In genomic region chr3:129439817-129440647, GRCh38 we compare ENCODE assay signal across 8 cellular contexts. TPM values are rescaled to one million over a fixed set of nuclear protein-coding genes. Genes with fewer than 3 reads are reported as not detected.
DNase-seq lines count a peak whose midpoint lies in the region; ATAC-seq and TF ChIP-seq lines count a peak whose summit lies in the region.

IFT122 (plus strand) TSS chr3:129440224; CDS start chr3:129440331, 107 bp downstream.
MBD4 (minus strand) TSS chr3:129439948; CDS start chr3:129439833, 115 bp downstream.

- peak; percentile 96 to 97 for DNase-seq in NCI-H187 (lab: John Stamatoyannopoulos, UW)
- DNase-seq in T-helper 2 cell = peak; percentile 92 to 100 (median 99)
- peak; percentile 97 for DNase-seq in left ventricle myocardium inferior
- DNase-seq in progenitor cell of endocrine pancreas (ENCODE audit: low spot score, unreplicated experiment) = peak; percentile 94
- peak; percentile 98 for DNase-seq in ureter (ENCODE audit: low spot score)

- peaks cover 92% of the 10 kb centered on the region for H3K4me1 ChIP-seq in left ventricle myocardium inferior

- H3K9me3 Mint-ChIP-seq in progenitor cell of endocrine pancreas (ENCODE audit: low read depth) = no peaks in the 10 kb centered on the region

- no peak for TF ChIP-seq CTCF in left ventricle myocardium inferior (IDR thresholded peaks at IDR 0.05; ENCODE audit: borderline replicate concordance)
- no peak for TF ChIP-seq CTCF in progenitor cell of endocrine pancreas (IDR thresholded peaks at IDR 0.05; ENCODE audit: unreplicated experiment)

- H3K4me3 ChIP-seq in left ventricle myocardium inferior = peak within 1 kb of the TSS; percentile 88

- H3K27me3 Mint-ChIP-seq in progenitor cell of endocrine pancreas = no peaks in the 10 kb centered on the region

- H3K27me3 ChIP-seq in left ventricle myocardium inferior (ENCODE audit: low read depth) = no peaks in the 10 kb centered on the region

- ATAC-seq in GM18498 (IDR thresholded peaks at IDR 0.05; ENCODE audit: unreplicated experiment) (peak; percentile 88), HG02938 (IDR thresholded peaks at IDR 0.05; ENCODE audit: unreplicated experiment) (peak; percentile 86)

- H3K36me3 Mint-ChIP-seq in progenitor cell of endocrine pancreas (ENCODE audit: insufficient read depth) = peaks cover 11% of the 10 kb centered on the region

- H3K27ac Mint-ChIP-seq in progenitor cell of endocrine pancreas = peak within 1 kb of the TSS; percentile 97

- peaks cover 43% of the 10 kb centered on the region for H3K4me1 Mint-ChIP-seq in progenitor cell of endocrine pancreas (ENCODE audit: low read depth)

- H3K4me3 Mint-ChIP-seq in progenitor cell of endocrine pancreas (ENCODE audit: low read depth) = peak within 1 kb of the TSS; percentile 90

- H3K27ac ChIP-seq in angular gyrus (ENCODE audit: low read depth, low read length) = peak within 1 kb of the TSS; percentile 85
- H3K27ac ChIP-seq in left ventricle myocardium inferior (replicated peaks) = peak within 1 kb of the TSS; percentile 94

- peaks cover 31% of the 10 kb centered on the region for H3K36me3 ChIP-seq in left ventricle myocardium inferior

- H3K9me3 ChIP-seq in left ventricle myocardium inferior (replicated peaks) = no peaks in the 10 kb centered on the region

- intact Hi-C loops in left ventricle myocardium inferior (cut with micrococcal nuclease) = no loop called here

RNA-seq across cellular contexts. Expression of gene IFT122, which starts in this region (rescaled TPM):
- total RNA-seq in left ventricle myocardium inferior (16.5 TPM), progenitor cell of endocrine pancreas (69.6 and 75.6 TPM in 2 replicates), ureter (37.6 TPM)

RNA-seq across cellular contexts. Expression of gene MBD4, which starts in this region (rescaled TPM):
- 18.8 TPM for total RNA-seq in left ventricle myocardium inferior
- 32.5 and 37.1 TPM in 2 replicates for total RNA-seq in progenitor cell of endocrine pancreas
- total RNA-seq in ureter = 31.6 TPM

Comparison
In these comparisons a context has a peak if more than half of its experiments do, and no peak if none do; other contexts are left out.
1. Peak in every context shown above with its lines: DNase-seq, ATAC-seq, H3K4me3 ChIP-seq and H3K27ac ChIP-seq.